ENCODE assay signal across 1 cellular context in genomic region chr20:35285806-35286076, GRCh38.
TF ChIP-seq lines count a peak whose summit lies in the region.

No MANE protein-coding gene starts in this region.

TF ChIP-seq in HEK293, 187 proteins besides CTCF, POLR2A, EP300 and RAD21 (continued from another document):
- TF ChIP-seq ZNF148 (tag by site-specific recombination; IDR thresholded peaks at IDR 0.05; ENCODE audit: borderline replicate concordance) (0 out of 2 replicates have a peak, but pooled peaks have one; percentile 58), YY2 (tag by site-specific recombination; IDR thresholded peaks at IDR 0.05) (peak; percentile 74), ZNF169 (tag by site-specific recombination; IDR thresholded peaks at IDR 0.05) (peak; percentile 76), ZNF112 (tag by site-specific recombination; IDR thresholded peaks at IDR 0.05) (no peak), ZNF518A (tag by site-specific recombination; conservative IDR thresholded peaks at IDR 0.05; ENCODE audit: low read depth) (no peak; the same call in 1 of the 2 replicates), ZBTB48 (tag by site-specific recombination; IDR thresholded peaks at IDR 0.05) (peak; percentile 38; the same call in 1 of the 2 replicates), ZNF398 (tag by site-specific recombination; IDR thresholded peaks at IDR 0.05) (peak; percentile 79), ZNF26 (tag by site-specific recombination; IDR thresholded peaks at IDR 0.05) (0 out of 2 replicates have a peak, but pooled peaks have one; percentile 10), GFI1B (tag by site-specific recombination; IDR thresholded peaks at IDR 0.05) (no peak), ZNF433 (tag by site-specific recombination; IDR thresholded peaks at IDR 0.05; ENCODE audit: low read depth) (no peak), ZNF76 (tag by site-specific recombination; IDR thresholded peaks at IDR 0.05; ENCODE audit: borderline replicate concordance, low read depth) (0 out of 2 replicates have a peak, but pooled peaks have one; percentile 29), ZNF629 (tag by site-specific recombination; IDR thresholded peaks at IDR 0.05) (peak; percentile 99), SCRT2 (tag by site-specific recombination; IDR thresholded peaks at IDR 0.05) (no peak), ZNF513 (tag by site-specific recombination; IDR thresholded peaks at IDR 0.05) (peak; percentile 95), ZNF223 (tag by site-specific recombination; IDR thresholded peaks at IDR 0.05) (no peak)
